Comparison of ENCODE assay signal across 10 cellular contexts in the genomic region with DNA sequence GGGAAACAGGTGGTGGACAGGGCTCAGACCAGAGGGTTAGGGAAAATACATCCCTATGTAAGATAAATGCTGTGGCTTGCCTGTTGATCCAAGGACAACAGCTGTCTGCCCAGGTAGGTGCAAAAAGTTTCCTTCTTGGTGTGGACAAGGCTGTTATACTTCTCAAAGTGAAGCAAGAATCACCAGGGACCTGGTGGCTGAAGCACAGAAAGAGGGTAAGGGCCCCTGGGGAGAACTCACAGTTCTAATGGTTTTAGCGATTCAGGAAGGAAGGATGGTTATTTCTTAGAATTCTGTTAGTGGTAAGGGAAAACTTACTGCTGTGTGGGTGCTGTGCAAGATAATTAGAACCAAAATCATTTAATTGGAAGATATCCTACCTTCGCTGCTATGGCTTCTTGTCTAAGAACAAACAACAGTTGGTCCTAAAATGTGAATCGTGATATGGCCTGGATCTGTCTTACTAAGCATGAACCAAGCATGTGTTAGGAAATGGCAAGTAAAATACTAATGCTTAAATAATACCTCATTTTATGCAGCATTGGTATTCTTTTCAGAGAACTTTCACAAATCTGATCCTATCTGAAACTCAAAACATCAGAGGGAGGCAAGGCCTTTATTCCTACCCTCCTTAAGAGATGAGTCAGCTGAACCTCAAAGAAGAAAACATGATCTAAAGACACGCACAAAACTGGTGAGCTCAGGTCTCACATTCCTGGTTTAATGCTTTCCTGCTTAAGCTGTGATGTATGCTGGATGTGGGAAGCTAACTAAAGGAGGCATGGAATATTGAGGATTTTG.
DNase-seq lines count a peak whose midpoint lies in the region; ATAC-seq lines count a peak whose summit lies in the region.
"Had no signal": no experiment of that assay in that cellular context is flagged by ENCODE, and none has a peak within 500 bp of the region (broad histone marks: within the 10 kb centered on the region; RNA-seq: fewer than 3 reads in every experiment).

No MANE protein-coding gene starts in this region.

- ATAC-seq in GM21576 (IDR thresholded peaks at IDR 0.05; ENCODE audit: unreplicated experiment), result no peak

- no peak for DNase-seq in activated naive CD4-positive, alpha-beta T cell treated with anti-CD3 and anti-CD28 coated beads for 36 hours
- no peak for DNase-seq in activated naive CD4-positive, alpha-beta T cell (lab: John Stamatoyannopoulos, UW)
- no peak for DNase-seq in T-helper 2 cell treated with Interferon-gamma antibody and Interleukin-4, amounts not matched to agents 5 μg/mL and 100 μg/mL, for 36 hours (ENCODE audit: low spot score)
- DNase-seq in fibroblast of peridontal ligament (ENCODE audit: extremely low read depth) (peak; percentile 74), NCI-H2029 (lab: John Stamatoyannopoulos, UW) (no peak), SKM-1 (lab: John Stamatoyannopoulos, UW; ENCODE audit: unreplicated experiment) (no peak)
- DNase-seq: BE2C; stimulated activated CD4-positive, alpha-beta T cell treated with anti-CD3 and anti-CD28 coated beads, Interleukin-4, amount 100 ng/mL, for 4 hours had no signal

- intact Hi-C loops in activated naive CD4-positive, alpha-beta T cell treated with anti-CD3 and anti-CD28 coated beads for 36 hours (cut with micrococcal nuclease), result loop anchor here (1.0 kb wide), 1 partner anchor 9 kb away; no protein-coding TSS in a partner anchor

- H3K9me3 Mint-ChIP-seq in activated naive CD4-positive, alpha-beta T cell treated with anti-CD3 and anti-CD28 coated beads for 36 hours, result peaks cover 6% of the 10 kb centered on the region
- H3K9me3 Mint-ChIP-seq in T-helper 2 cell treated with Interferon-gamma antibody and Interleukin-4, amounts not matched to agents 5 μg/mL and 100 μg/mL, for 36 hours, result peaks cover 60% of the 10 kb centered on the region
- H3K9me3 Mint-ChIP-seq in stimulated activated naive CD8-positive, alpha-beta T cell treated with anti-CD3 and anti-CD28 coated beads, Interleukin-15, Interleukin-2, amounts not matched to agents 100 ng/mL and 50 ng/mL, for 24 hours, result peaks cover 12% of the 10 kb centered on the region

- no peaks in the 10 kb centered on the region for H3K36me3 Mint-ChIP-seq in activated naive CD4-positive, alpha-beta T cell treated with anti-CD3 and anti-CD28 coated beads for 36 hours (ENCODE audit: low read depth)
- H3K36me3 Mint-ChIP-seq in T-helper 2 cell treated with Interferon-gamma antibody and Interleukin-4, amounts not matched to agents 5 μg/mL and 100 μg/mL, for 36 hours (ENCODE audit: low read depth), result peaks cover 70% of the 10 kb centered on the region
- peaks cover 17% of the 10 kb centered on the region for H3K36me3 Mint-ChIP-seq in stimulated activated naive CD8-positive, alpha-beta T cell treated with anti-CD3 and anti-CD28 coated beads, Interleukin-15, Interleukin-2, amounts not matched to agents 100 ng/mL and 50 ng/mL, for 24 hours (ENCODE audit: low read depth)

- peaks cover under 1% of the 10 kb centered on the region for H3K27me3 Mint-ChIP-seq in activated naive CD4-positive, alpha-beta T cell treated with anti-CD3 and anti-CD28 coated beads for 36 hours (ENCODE audit: low read depth)
- H3K27me3 Mint-ChIP-seq in T-helper 2 cell treated with Interferon-gamma antibody and Interleukin-4, amounts not matched to agents 5 μg/mL and 100 μg/mL, for 36 hours (ENCODE audit: low read depth), result no peaks in the 10 kb centered on the region
- H3K27me3 Mint-ChIP-seq in stimulated activated naive CD8-positive, alpha-beta T cell treated with anti-CD3 and anti-CD28 coated beads, Interleukin-15, Interleukin-2, amounts not matched to agents 100 ng/mL and 50 ng/mL, for 24 hours, result no peaks in the 10 kb centered on the region

- CTCF ChIA-PET in activated naive CD4-positive, alpha-beta T cell treated with anti-CD3 and anti-CD28 coated beads for 36 hours (lab: Charles Lee), result interaction anchor here (0.8 to 1.4 kb wide), 2 partner anchors 9 to 18 kb away, joined by 3 read pairs; no protein-coding TSS in a partner anchor

- peak overlapping the region; percentile 89 for H3K27ac Mint-ChIP-seq in activated naive CD4-positive, alpha-beta T cell treated with anti-CD3 and anti-CD28 coated beads for 36 hours
- peak overlapping the region; percentile 86 for H3K27ac Mint-ChIP-seq in T-helper 2 cell treated with Interferon-gamma antibody and Interleukin-4, amounts not matched to agents 5 μg/mL and 100 μg/mL, for 36 hours
- peak overlapping the region; percentile 94 for H3K27ac Mint-ChIP-seq in stimulated activated naive CD8-positive, alpha-beta T cell treated with anti-CD3 and anti-CD28 coated beads, Interleukin-15, Interleukin-2, amounts not matched to agents 100 ng/mL and 50 ng/mL, for 24 hours

- H3K4me3 Mint-ChIP-seq in activated naive CD4-positive, alpha-beta T cell treated with anti-CD3 and anti-CD28 coated beads for 36 hours, result no peak overlapping the region
- H3K4me3 Mint-ChIP-seq in T-helper 2 cell treated with Interferon-gamma antibody and Interleukin-4, amounts not matched to agents 5 μg/mL and 100 μg/mL, for 36 hours, result peak overlapping the region; percentile 77
- peak overlapping the region; percentile 65 for H3K4me3 Mint-ChIP-seq in stimulated activated naive CD8-positive, alpha-beta T cell treated with anti-CD3 and anti-CD28 coated beads, Interleukin-15, Interleukin-2, amounts not matched to agents 100 ng/mL and 50 ng/mL, for 24 hours

- H3K4me1 Mint-ChIP-seq in activated naive CD4-positive, alpha-beta T cell treated with anti-CD3 and anti-CD28 coated beads for 36 hours (ENCODE audit: low read depth), result peaks cover 11% of the 10 kb centered on the region
- peaks cover 69% of the 10 kb centered on the region for H3K4me1 Mint-ChIP-seq in T-helper 2 cell treated with Interferon-gamma antibody and Interleukin-4, amounts not matched to agents 5 μg/mL and 100 μg/mL, for 36 hours (ENCODE audit: low read depth)
- peaks cover 36% of the 10 kb centered on the region for H3K4me1 Mint-ChIP-seq in stimulated activated naive CD8-positive, alpha-beta T cell treated with anti-CD3 and anti-CD28 coated beads, Interleukin-15, Interleukin-2, amounts not matched to agents 100 ng/mL and 50 ng/mL, for 24 hours (ENCODE audit: low read depth)
